ENCODE assay signal across 19 cellular contexts in the genomic region with DNA sequence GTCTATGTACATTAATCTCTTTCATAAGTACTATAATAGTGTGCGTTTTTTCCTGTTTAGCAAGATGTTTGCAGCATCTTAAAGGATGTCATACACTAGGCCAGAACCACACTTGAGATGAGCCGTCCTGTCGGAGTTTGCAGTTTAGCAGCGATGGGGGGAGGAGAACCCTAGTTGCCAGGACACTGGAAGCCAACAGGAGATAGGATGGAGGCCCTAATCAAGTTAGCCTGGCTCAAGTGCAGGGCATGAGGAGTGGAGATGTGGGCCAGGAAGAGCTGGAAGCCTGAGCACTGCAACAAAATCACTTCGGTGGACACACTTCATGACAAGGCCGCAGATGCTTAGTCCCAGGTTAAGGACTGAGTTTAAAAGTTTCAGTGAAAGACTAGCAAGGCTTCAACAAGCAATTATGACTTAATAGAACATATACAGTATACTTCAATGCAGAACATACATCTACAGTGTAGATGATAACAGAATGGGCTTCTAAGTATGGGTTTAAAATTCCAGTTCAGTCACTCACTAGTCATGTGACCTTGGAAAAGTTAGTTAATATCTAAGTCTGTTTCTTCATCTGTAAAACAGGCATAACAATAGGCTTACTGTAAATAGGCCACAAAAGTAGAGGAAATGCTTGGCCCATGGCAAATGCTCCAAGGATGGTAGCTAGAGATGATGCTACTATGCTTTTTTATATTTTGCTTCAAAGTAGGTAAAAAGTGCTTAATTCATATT.
DNase-seq lines count a peak whose midpoint lies in the region; ATAC-seq and TF ChIP-seq lines count a peak whose summit lies in the region.
"Had no signal": no experiment of that assay in that cellular context is flagged by ENCODE, and none has a peak within 500 bp of the region (broad histone marks: within the 10 kb centered on the region; RNA-seq: fewer than 3 reads in every experiment).

No MANE protein-coding gene starts in this region.

- H3K36me3 Mint-ChIP-seq in type B pancreatic cell, result peaks cover 39% of the 10 kb centered on the region
- H3K36me3 Mint-ChIP-seq: CD4-positive, alpha-beta memory T cell had no signal

- POLR2A ChIA-PET in SK-N-SH (lab: Yijun Ruan, JAX), result no interaction called here

- H3K4me2 ChIP-seq in SK-N-SH, result no peak overlapping the region
- H3K4me2 ChIP-seq in osteoblast (ENCODE audit: insufficient read depth, low read length), result no peak overlapping the region

- H3K9me3 ChIP-seq in SK-N-SH (no peaks in the 10 kb centered on the region), osteoblast (ENCODE audit: low read depth, low read length) (no peaks in the 10 kb centered on the region)
- H3K9me3 ChIP-seq: HAP-1 had no signal

- no peaks in the 10 kb centered on the region for H3K9me2 ChIP-seq in SK-N-SH

- H3K79me2 ChIP-seq in SK-N-SH (ENCODE audit: insufficient read depth), result peaks cover 20% of the 10 kb centered on the region; the same call in 1 of the 2 replicates
- no peaks in the 10 kb centered on the region for H3K79me2 ChIP-seq in osteoblast (ENCODE audit: insufficient read depth, low read length)

- no peaks in the 10 kb centered on the region for H3K9me3 Mint-ChIP-seq in type B pancreatic cell
- H3K9me3 Mint-ChIP-seq in stimulated activated naive CD8-positive, alpha-beta T cell treated with anti-CD3 and anti-CD28 coated beads, Interleukin-15, amount 100 ng/mL, for 72 hours, result no peaks in the 10 kb centered on the region

- peaks cover 0 to 3% of the 10 kb centered on the region in 2 experiments; a peak in 1 of 4 replicates for H3K4me1 ChIP-seq in SK-N-SH (ENCODE audit: control insufficient read depth in 1 of 2, insufficient read depth in 2 of 2, low read depth in 1 of 2, low read length in 1 of 2)
- peaks cover 15% of the 10 kb centered on the region for H3K4me1 ChIP-seq in osteoblast (ENCODE audit: insufficient read depth, low read length)

- no peak overlapping the region for H2AFZ ChIP-seq in SK-N-SH (ENCODE audit: low read depth)
- H2AFZ ChIP-seq in osteoblast (ENCODE audit: low read length), result no peak overlapping the region

- H3K4me3 Mint-ChIP-seq in type B pancreatic cell, result no peak overlapping the region
- no peak overlapping the region for H3K4me3 Mint-ChIP-seq in stimulated activated naive CD8-positive, alpha-beta T cell treated with anti-CD3 and anti-CD28 coated beads, Interleukin-15, amount 100 ng/mL, for 72 hours
- H3K4me3 Mint-ChIP-seq: CD4-positive, alpha-beta memory T cell had no signal

- peak overlapping the region; percentile 17 for H3K27ac Mint-ChIP-seq in type B pancreatic cell
- no peak overlapping the region for H3K27ac Mint-ChIP-seq in stimulated activated naive CD8-positive, alpha-beta T cell treated with anti-CD3 and anti-CD28 coated beads, Interleukin-15, amount 100 ng/mL, for 72 hours
- H3K27ac Mint-ChIP-seq: CD4-positive, alpha-beta memory T cell had no signal

- H3K27me3 Mint-ChIP-seq in type B pancreatic cell, result no peaks in the 10 kb centered on the region
- H3K27me3 Mint-ChIP-seq in stimulated activated naive CD8-positive, alpha-beta T cell treated with anti-CD3 and anti-CD28 coated beads, Interleukin-15, amount 100 ng/mL, for 72 hours, result peaks cover 15% of the 10 kb centered on the region

- TF ChIP-seq RAD21 in SK-N-SH (IDR thresholded peaks at IDR 0.05; ENCODE audit: low read length), result no peak

- TF ChIP-seq EP300 in SK-N-SH (IDR thresholded peaks at IDR 0.05; ENCODE audit: borderline replicate concordance in 1 of 2, low read depth in 1 of 2, low read length in 1 of 2), result no peak

- H4K20me1 ChIP-seq in SK-N-SH (ENCODE audit: insufficient read depth), result no peaks in the 10 kb centered on the region
- H4K20me1 ChIP-seq in osteoblast (ENCODE audit: insufficient read depth, low read length), result peaks cover 17% of the 10 kb centered on the region

- ATAC-seq in SK-N-SH treated with all-trans-retinoic acid at 6 μM for 48 hours (no peak), left ventricle myocardium superior (peak; percentile 81), HG03175 (IDR thresholded peaks at IDR 0.05; ENCODE audit: unreplicated experiment) (no peak)
- ATAC-seq in stimulated activated naive CD8-positive, alpha-beta T cell treated with anti-CD3 and anti-CD28 coated beads, Interleukin-15, amount 100 ng/mL, for 72 hours, result no peak
- ATAC-seq: HepG2, Panc1 had no signal

- H3K27ac ChIP-seq in SK-N-SH (ENCODE audit: low read depth in 2 of 2, low read length in 1 of 2), result no peak overlapping the region
- H3K27ac ChIP-seq in osteoblast (ENCODE audit: low read depth, low read length), result no peak overlapping the region
- H3K27ac ChIP-seq: 22Rv1 had no signal

- DNase-seq in SK-N-SH (no peak), fibroblast of pulmonary artery (ENCODE audit: low read depth) (peak; percentile 27), left ventricle myocardium superior (no peak), type B pancreatic cell (ENCODE audit: extremely low spot score, unreplicated experiment) (no peak), osteoblast (ENCODE audit: insufficient read length, low spot score, missing footprints) (no peak)
- DNase-seq in stimulated activated naive CD8-positive, alpha-beta T cell treated with anti-CD3 and anti-CD28 coated beads, Interleukin-15, amount 100 ng/mL, for 72 hours, result no peak
- DNase-seq: CD4-positive, alpha-beta memory T cell; DMS79; Karpas-422; MM.1S; NCI-H1105; NCI-H1694; NCI-H524 had no signal

- no peaks in the 10 kb centered on the region for H3K4me1 Mint-ChIP-seq in type B pancreatic cell (ENCODE audit: unreplicated experiment)
- H3K4me1 Mint-ChIP-seq in stimulated activated naive CD8-positive, alpha-beta T cell treated with anti-CD3 and anti-CD28 coated beads, Interleukin-15, amount 100 ng/mL, for 72 hours, result no peaks in the 10 kb centered on the region
- H3K4me1 Mint-ChIP-seq: CD4-positive, alpha-beta memory T cell had no signal

- 99% methylated on average over 6 of the region's 6 CpGs for WGBS in SK-N-SH (ENCODE audit: low lambda C conversion rate)

- no peak overlapping the region for H3K9ac ChIP-seq in SK-N-SH

- H3K27me3 ChIP-seq in SK-N-SH (ENCODE audit: insufficient read depth) (no peaks in the 10 kb centered on the region), osteoblast (ENCODE audit: insufficient read depth, low read length) (no peaks in the 10 kb centered on the region)

- H3K4me3 ChIP-seq in SK-N-SH (ENCODE audit: low read depth in 2 of 2, low read length in 1 of 2) (no peak overlapping the region), fibroblast of pulmonary artery (replicated peaks; ENCODE audit: low read depth, low read length) (no peak overlapping the region), osteoblast (ENCODE audit: insufficient read depth, low read length) (no peak overlapping the region)
- H3K4me3 ChIP-seq: HAP-1 had no signal

- H3K36me3 ChIP-seq in SK-N-SH (replicated peaks in 1 of 2; ENCODE audit: control insufficient read depth in 1 of 2, insufficient read depth in 2 of 2, low read length in 1 of 2) (peaks cover 48 to 61% of the 10 kb centered on the region in 2 experiments), osteoblast (ENCODE audit: insufficient read depth, low read length) (peaks cover 28% of the 10 kb centered on the region)
- H3K36me3 ChIP-seq: HAP-1 had no signal

- intact Hi-C loops in left ventricle myocardium superior (cut with micrococcal nuclease), result no loop called here

- TF ChIP-seq CTCF in SK-N-SH (IDR thresholded peaks at IDR 0.05) (no peak), fibroblast of pulmonary artery (IDR thresholded peaks at IDR 0.05; ENCODE audit: low read length, missing control alignments) (no peak), type B pancreatic cell (conservative IDR thresholded peaks at IDR 0.05) (no peak), osteoblast (IDR thresholded peaks at IDR 0.05; ENCODE audit: extremely low read depth, low read depth, low read length) (no peak)

- peaks cover 4% of the 10 kb centered on the region for H3F3A ChIP-seq in SK-N-SH (replicated peaks; ENCODE audit: insufficient read depth)

- CTCF ChIA-PET in SK-N-SH (lab: Yijun Ruan, JAX), result interaction anchor here (1.2 kb wide), 1 partner anchor 15 kb away, joined by 3 read pairs; no protein-coding TSS in a partner anchor

TF ChIP-seq in SK-N-SH, 30 proteins besides CTCF, POLR2A, EP300 and RAD21 (continues in another document):
- TF ChIP-seq, protein P1, sequence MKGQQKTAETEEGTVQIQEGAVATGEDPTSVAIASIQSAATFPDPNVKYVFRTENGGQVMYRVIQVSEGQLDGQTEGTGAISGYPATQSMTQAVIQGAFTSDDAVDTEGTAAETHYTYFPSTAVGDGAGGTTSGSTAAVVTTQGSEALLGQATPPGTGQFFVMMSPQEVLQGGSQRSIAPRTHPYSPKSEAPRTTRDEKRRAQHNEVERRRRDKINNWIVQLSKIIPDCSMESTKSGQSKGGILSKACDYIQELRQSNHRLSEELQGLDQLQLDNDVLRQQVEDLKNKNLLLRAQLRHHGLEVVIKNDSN (IDR thresholded peaks at IDR 0.05; ENCODE audit: borderline replicate concordance, low read depth), result 0 out of 2 replicates have a peak, but pooled peaks have one; percentile 31
- TF ChIP-seq TAF1 (IDR thresholded peaks at IDR 0.05; ENCODE audit: borderline replicate concordance, low read depth, low read length), result no peak

TF ChIP-seq in SK-N-SH treated with all-trans-retinoic acid at 6 μM for 48 hours, 23 proteins besides CTCF, POLR2A, EP300 and RAD21:
- TF ChIP-seq ISL1 (CRISPR knock-in tag; IDR thresholded peaks at IDR 0.05), result no peak
- TF ChIP-seq TCF4 (CRISPR knock-in tag; IDR thresholded peaks at IDR 0.05; ENCODE audit: borderline replicate concordance), result no peak
- no peak for TF ChIP-seq RARB (CRISPR knock-in tag; IDR thresholded peaks at IDR 0.05)
- TF ChIP-seq ZNF565 (CRISPR knock-in tag; conservative IDR thresholded peaks at IDR 0.05; ENCODE audit: low read depth), result no peak
